Comparison of ENCODE assay signal across 8 cellular contexts in genomic region chr5:150461231-150461630, GRCh38. TPM values are rescaled to one million over a fixed set of nuclear protein-coding genes. Genes with fewer than 3 reads are reported as not detected.
DNase-seq lines count a peak whose midpoint lies in the region; ATAC-seq and TF ChIP-seq lines count a peak whose summit lies in the region.

No MANE protein-coding gene starts in this region.

- BruUV-seq in OCI-LY7 (replicated peaks; lab: Mats Ljungman, UMichigan) = no TSS peak

- CTCF ChIA-PET in OCI-LY7 (lab: Charles Lee; ENCODE audit: unreplicated experiment) = interaction anchor here (1.0 to 2.4 kb wide), 5 partner anchors 11 to 99 kb away, joined by 3 to 10 read pairs (median 6); no protein-coding TSS in a partner anchor

- in situ Hi-C loops in brain microvascular endothelial cell (cut with HindIII; ENCODE audit: low pct_ligation_motif_present, low sequenced_read_pairs) = no loop called here

- H3K79me2 ChIP-seq in OCI-LY7 (ENCODE audit: insufficient read depth, low read depth, low read length) = no peaks in the 10 kb centered on the region

- H3K27ac ChIP-seq in OCI-LY7 (ENCODE audit: low read depth, low read length, poor library complexity, severe bottlenecking) (peak overlapping the region; percentile 87), brain microvascular endothelial cell (no peak overlapping the region)

- H4K20me1 ChIP-seq in OCI-LY7 (ENCODE audit: insufficient read depth, low read length) = no peaks in the 10 kb centered on the region

- H3K4me3 ChIP-seq in OCI-LY7 (ENCODE audit: low read depth, low read length, poor library complexity, severe bottlenecking) (peak overlapping the region; percentile 33), brain microvascular endothelial cell (ENCODE audit: low read depth, low read length) (no peak overlapping the region)

- peak; percentile 82 for ATAC-seq in GM19351 (IDR thresholded peaks at IDR 0.05; ENCODE audit: unreplicated experiment)
- peak; percentile 85 for ATAC-seq in HG03354 (IDR thresholded peaks at IDR 0.05; ENCODE audit: poor library complexity, severe bottlenecking, unreplicated experiment)
- ATAC-seq in activated CD4-positive, CD25-positive, alpha-beta regulatory T cell treated with anti-CD3 and anti-CD28 coated beads, Interleukin-2, amount 50 U/mL, for 24 hours = no peak

- no peaks in the 10 kb centered on the region for H3K9me3 ChIP-seq in OCI-LY7 (ENCODE audit: low read length)

- intact Hi-C loops in OCI-LY7 (cut with micrococcal nuclease; ENCODE audit: unreplicated experiment) = loop anchor here (1.0 kb wide), 1 partner anchor 26 kb away; no protein-coding TSS in a partner anchor

- peak overlapping the region; percentile 49; the same call in 1 of the 2 replicates for H2AFZ ChIP-seq in OCI-LY7 (ENCODE audit: low read length)

- H3K36me3 ChIP-seq in OCI-LY7 (ENCODE audit: insufficient read depth, low read length) = no peaks in the 10 kb centered on the region
- no peaks in the 10 kb centered on the region for H3K36me3 ChIP-seq in brain microvascular endothelial cell (replicated peaks)

- no peaks in the 10 kb centered on the region for H3K27me3 ChIP-seq in brain microvascular endothelial cell (replicated peaks)

- no peaks in the 10 kb centered on the region for H3K9me2 ChIP-seq in OCI-LY7 (ENCODE audit: insufficient read depth, low read length)

- peaks cover 80% of the 10 kb centered on the region for H3K4me1 ChIP-seq in OCI-LY7 (ENCODE audit: insufficient read depth, low read length, poor library complexity, severe bottlenecking)

- DNase-seq in COR-L47 (lab: John Stamatoyannopoulos, UW) = peak; percentile 97
- DNase-seq in OCI-LY7 (ENCODE audit: low spot score) = peak; percentile 93
- no peak for DNase-seq in brain microvascular endothelial cell
- DNase-seq in activated CD4-positive, CD25-positive, alpha-beta regulatory T cell treated with anti-CD3 and anti-CD28 coated beads, Interleukin-2, amount 50 U/mL, for 72 hours = no peak
- no peak for DNase-seq in stimulated activated CD4-positive, alpha-beta T cell treated with anti-CD3 and anti-CD28 coated beads, Interleukin-12 subunit alpha, Interleukin-12 subunit beta, amount 100 ng/mL, for 4 hours

- peak overlapping the region; percentile 66 for H3K4me2 ChIP-seq in OCI-LY7 (ENCODE audit: low read length)

- TF ChIP-seq CTCF in OCI-LY7 (conservative IDR thresholded peaks at IDR 0.05; ENCODE audit: low read length) = no peak
- no peak for TF ChIP-seq CTCF in brain microvascular endothelial cell (IDR thresholded peaks at IDR 0.05; ENCODE audit: low read depth, low read length, missing control alignments)

- POLR2A ChIA-PET in OCI-LY7 (lab: Charles Lee) = interaction anchor here (0.7 to 1.6 kb wide), 11 partner anchors 14 to 239 kb away, joined by 3 to 9 read pairs (median 4); partner anchors contain the start of genes RBM22 and TCOF1

RNA-seq across cellular contexts. Expression of gene RPS14, which starts 11.7 kb away (rescaled TPM):
- 2,281 and 2,351 TPM in 2 replicates for total RNA-seq in OCI-LY7 (2014; rRNA removed; shearing (Covaris generic))
- 2,284 and 2,304 TPM in 2 replicates for total RNA-seq in OCI-LY7 (2022)

RNA-seq across cellular contexts. Expression of gene NDST1, which starts 46.7 kb away (rescaled TPM):
- total RNA-seq in OCI-LY7 (2014; rRNA removed; shearing (Covaris generic)) = 8.8 and 9.5 TPM in 2 replicates
- 26.6 and 28.4 TPM in 2 replicates for total RNA-seq in OCI-LY7 (2022)

RNA-seq across cellular contexts. Expression of gene CD74, which starts 48.5 kb away (rescaled TPM):
- 2,446 and 3,686 TPM in 2 replicates for total RNA-seq in OCI-LY7 (2014; rRNA removed; shearing (Covaris generic))
- 1,759 and 1,769 TPM in 2 replicates for total RNA-seq in OCI-LY7 (2022)

Comparison
In these comparisons a context has a peak if more than half of its experiments do, and no peak if none do; other contexts are left out.
1. DNase-seq: peak in COR-L47 (single experiment) and OCI-LY7 (single experiment); none in brain microvascular endothelial cell (single experiment), activated CD4-positive, CD25-positive, alpha-beta regulatory T cell treated with anti-CD3 and anti-CD28 coated beads, Interleukin-2, amount 50 U/mL, for 72 hours (single experiment) and stimulated activated CD4-positive, alpha-beta T cell treated with anti-CD3 and anti-CD28 coated beads, Interleukin-12 subunit alpha, Interleukin-12 subunit beta, amount 100 ng/mL, for 4 hours (single experiment).
2. ATAC-seq: peak in GM19351 (single experiment) and HG03354 (single experiment); none in activated CD4-positive, CD25-positive, alpha-beta regulatory T cell treated with anti-CD3 and anti-CD28 coated beads, Interleukin-2, amount 50 U/mL, for 24 hours (0 of 2).